8 cellular contexts compared by ENCODE assay signal in the genomic region with DNA sequence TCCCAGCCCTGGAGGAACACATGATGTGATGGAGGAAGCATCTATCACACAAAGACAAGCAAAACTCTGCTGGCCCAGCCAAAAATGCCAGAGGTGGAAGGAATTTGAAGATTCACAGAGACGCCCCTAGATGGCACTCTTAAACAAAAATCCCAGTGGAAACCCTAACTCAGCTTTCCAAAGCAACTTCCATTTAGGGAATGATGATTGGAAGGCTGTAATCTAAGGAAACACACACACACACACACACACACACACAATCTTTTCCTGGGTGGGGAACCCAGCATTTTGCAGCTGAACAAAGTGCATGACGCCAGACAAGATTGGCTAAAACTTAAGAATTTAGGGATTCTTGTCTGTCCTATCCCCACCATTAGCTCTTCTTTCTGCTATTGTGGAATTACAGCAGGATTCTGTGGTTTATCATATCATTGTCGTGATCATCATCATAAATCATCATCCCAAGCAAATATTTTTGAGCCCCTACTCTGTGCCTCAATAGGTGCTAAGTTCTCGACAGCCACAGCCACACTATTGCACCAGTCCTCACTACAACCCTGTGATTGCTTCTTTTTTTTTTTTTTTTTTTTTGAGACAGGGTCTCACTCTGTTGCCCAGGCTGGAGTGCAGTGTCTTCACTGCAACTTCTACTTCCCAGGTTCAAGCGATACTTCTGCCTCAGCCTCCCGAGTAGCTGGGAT. TPM values are rescaled to one million over a fixed set of nuclear protein-coding genes. Genes with fewer than 3 reads are reported as not detected.
A peak's percentile ranks its signal among the peaks of the same experiment; 100 is the strongest.
DNase-seq lines count a peak whose midpoint lies in the region; ATAC-seq, FAIRE-seq and TF ChIP-seq lines count a peak whose summit lies in the region.

No MANE protein-coding gene starts in this region.

- H3K9me3 ChIP-seq in OCI-LY7 (ENCODE audit: low read length): no peaks in the 10 kb centered on the region
- no peaks in the 10 kb centered on the region for H3K9me3 ChIP-seq in HepG2 (ENCODE audit: low read length)

- TF ChIP-seq CTCF in OCI-LY7 (conservative IDR thresholded peaks at IDR 0.05; ENCODE audit: low read length): peak; percentile 93
- peak; percentile 94 for TF ChIP-seq CTCF in HepG2 (CRISPR knock-in tag; IDR thresholded peaks at IDR 0.05)

- peaks cover 13% of the 10 kb centered on the region for H3K36me3 ChIP-seq in OCI-LY7 (ENCODE audit: insufficient read depth, low read length)
- no peaks in the 10 kb centered on the region for H3K36me3 ChIP-seq in HepG2 (replicated peaks in 1 of 2; ENCODE audit: control insufficient read depth in 1 of 2, insufficient read depth in 2 of 2, low read length in 2 of 2)

- 39% methylated on average over 6 of the region's 6 CpGs for WGBS in HepG2 (ENCODE audit: low lambda C conversion rate)

- POLR2A ChIA-PET in OCI-LY7 (lab: Charles Lee): interaction anchor here (0.6 to 1.2 kb wide), 5 partner anchors 14 to 77 kb away, joined by 3 to 5 read pairs (median 4); no protein-coding TSS in a partner anchor
- POLR2A ChIA-PET in HepG2 (lab: Yijun Ruan, JAX): interaction anchor here (0.6 to 2.2 kb wide), 2 partner anchors 77 to 144 kb away, joined by 3 to 19 read pairs; partner anchors contain the start of gene ANKS4B

- H3K4me1 ChIP-seq in OCI-LY7 (ENCODE audit: insufficient read depth, low read length, poor library complexity, severe bottlenecking): peaks cover 17% of the 10 kb centered on the region
- peaks cover 29% of the 10 kb centered on the region for H3K4me1 ChIP-seq in HepG2 (ENCODE audit: insufficient read depth, low read length)

- peaks cover 2 to 18% of the 10 kb centered on the region in 2 experiments; a peak in 2 of 5 replicates for H3K27me3 ChIP-seq in HepG2 (ENCODE audit: control insufficient read depth in 1 of 2, insufficient read depth in 2 of 2, low read length in 2 of 2)

- peak; percentile 35 for DNase-seq in DMS53 treated with DMSO at 0.1 percent for 48 hours (lab: John Stamatoyannopoulos, UW; ENCODE audit: unreplicated experiment)
- DNase-seq in HuH-7.5 (ENCODE audit: low spot score): peak; percentile 61
- DNase-seq in OCI-LY7 (ENCODE audit: low spot score): peak; percentile 56
- DNase-seq in dedifferentiated amniotic fluid mesenchymal stem cell (ENCODE audit: extremely low spot score): peak; percentile 88
- DNase-seq in HepG2 (ENCODE audit: low spot score): peak; percentile 79
- DNase-seq in ureter (ENCODE audit: low spot score): peak; percentile 59
- no peak for DNase-seq in T-helper 1 cell

- peak; percentile 85 for FAIRE-seq in HepG2 (lab: Jason Lieb, UNC)

- no peaks in the 10 kb centered on the region for H3K9me2 ChIP-seq in OCI-LY7 (ENCODE audit: insufficient read depth, low read length)

- in situ Hi-C loops in HepG2 (cut with HindIII; ENCODE audit: extremely low pct_ligation_motif_present, low pct_unique_long_range_greater_than_20kb): loop anchor here (5.0 to 25.0 kb wide), 3 partner anchors 145 to 1180 kb away; no protein-coding TSS in a partner anchor

- H2AFZ ChIP-seq in OCI-LY7 (ENCODE audit: low read length): no peak overlapping the region
- no peak overlapping the region for H2AFZ ChIP-seq in HepG2 (ENCODE audit: low read length)

- no peak overlapping the region for H3K4me3 ChIP-seq in OCI-LY7 (ENCODE audit: low read depth, low read length, poor library complexity, severe bottlenecking)
- H3K4me3 ChIP-seq in HepG2 (replicated peaks in 1 of 3; ENCODE audit: insufficient read depth in 1 of 3, low read depth in 2 of 3, low read length in 3 of 3): no peak overlapping the region

- peaks cover 7% of the 10 kb centered on the region; the same call in 1 of the 2 replicates for H3K79me2 ChIP-seq in OCI-LY7 (ENCODE audit: insufficient read depth, low read depth, low read length)
- H3K79me2 ChIP-seq in HepG2 (ENCODE audit: insufficient read depth, low read length): no peaks in the 10 kb centered on the region

- H4K20me1 ChIP-seq in OCI-LY7 (ENCODE audit: insufficient read depth, low read length): no peaks in the 10 kb centered on the region
- H4K20me1 ChIP-seq in HepG2 (ENCODE audit: insufficient read depth, low read length): no peaks in the 10 kb centered on the region

- peak; percentile 34 for ATAC-seq in HepG2
- no peak for ATAC-seq in activated CD4-positive, CD25-positive, alpha-beta regulatory T cell treated with anti-CD3 and anti-CD28 coated beads, Interleukin-2, amount 50 U/mL, for 24 hours

- CTCF ChIA-PET in OCI-LY7 (lab: Charles Lee; ENCODE audit: unreplicated experiment) (interaction anchor here (0.6 to 0.7 kb wide), 2 partner anchors 30 to 1059 kb away, joined by 3 read pairs; no protein-coding TSS in a partner anchor), HepG2 (lab: Yijun Ruan, JAX; ENCODE audit: low intra/inter-chr PET ratio, low total read pairs) (interaction anchor here (0.9 to 4.0 kb wide), 5 partner anchors 32 to 398 kb away, joined by 3 to 60 read pairs (median 5); partner anchors contain the start of gene CRYM)

- TF ChIP-seq EP300 in HepG2 (IDR thresholded peaks at IDR 0.05; ENCODE audit: low read depth in 2 of 2, low read length in 2 of 2) (peak in 1 of 2 experiments; percentile 29; a peak in 1 of 4 replicates), HepG2 (CRISPR knock-in tag; IDR thresholded peaks at IDR 0.05; ENCODE audit: borderline replicate concordance) (no peak)

- BruUV-seq in OCI-LY7 (replicated peaks; lab: Mats Ljungman, UMichigan): no TSS peak
- BruUV-seq in HepG2 (replicated peaks; lab: Mats Ljungman, UMichigan): no TSS peak

- no peak for TF ChIP-seq POLR2A in HepG2 (IDR thresholded peaks at IDR 0.05; ENCODE audit: insufficient read depth in 1 of 2, low read depth in 2 of 2, low read length in 2 of 2)

- TF ChIP-seq RAD21 in HepG2 (CRISPR knock-in tag; IDR thresholded peaks at IDR 0.05): peak; percentile 96

- no peak overlapping the region for H3K27ac ChIP-seq in OCI-LY7 (ENCODE audit: low read depth, low read length, poor library complexity, severe bottlenecking)
- no peak overlapping the region for H3K27ac ChIP-seq in HepG2 (ENCODE audit: extremely low read length, insufficient read depth, low read length)

- H3K9ac ChIP-seq in HepG2 (ENCODE audit: insufficient read depth, low read depth, low read length): no peak overlapping the region

- H3K4me2 ChIP-seq in OCI-LY7 (ENCODE audit: low read length) (no peak overlapping the region), HepG2 (ENCODE audit: low read depth, low read length) (no peak overlapping the region)

- intact Hi-C loops in OCI-LY7 (cut with micrococcal nuclease; ENCODE audit: unreplicated experiment) (loop anchor here (1.0 to 5.0 kb wide), 2 partner anchors 143 to 1165 kb away; no protein-coding TSS in a partner anchor), HepG2 (cut with micrococcal nuclease; ENCODE audit: unreplicated experiment) (loop anchor here (1.0 to 10.0 kb wide), 5 partner anchors 31 to 398 kb away; partner anchors contain the start of gene CRYM)

RNA-seq across cellular contexts. Expression of gene LDAF1, which starts 1.6 kb away (rescaled TPM):
- 5.4 and 5.8 TPM in 2 replicates for total RNA-seq in OCI-LY7 (2014; rRNA removed; shearing (Covaris generic))
- total RNA-seq in OCI-LY7 (2022) (6.7 and 8.8 TPM in 2 replicates), HepG2 (2016; rRNA removed; fragmentation: Illumina TruSeq; extraction: Trizol) (6.3 and 8.3 TPM in 2 replicates), ureter (73.6 TPM)
- total RNA-seq in HepG2 (2016; cell fraction: cytosol; rRNA removed; fragmentation: Illumina TruSeq; extraction: Trizol; ENCODE audit: low read depth): 5.1 and 6.2 TPM in 2 replicates
- 6.8 and 8.4 TPM in 2 replicates for total RNA-seq in HepG2 (2016; cell fraction: insoluble cytoplasmic fraction; rRNA removed; fragmentation: Illumina TruSeq; extraction: Trizol)
- 13.3 and 13.4 TPM in 2 replicates for total RNA-seq in HepG2 (2016; cell fraction: membrane; rRNA removed; fragmentation: Illumina TruSeq; extraction: Trizol)
- total RNA-seq in HepG2 (2016; cell fraction: nucleus; rRNA removed; fragmentation: Illumina TruSeq; extraction: Trizol): 6.2 and 6.7 TPM in 2 replicates
- 7.5 and 8.8 TPM in 2 replicates for polyA plus RNA-seq in HepG2 (2011; rRNA removed)
- polyA plus RNA-seq in HepG2 (2011; cell fraction: cytosol; rRNA removed): 9.4 and 12.9 TPM in 2 replicates
- 3.2 and 3.7 TPM in 2 replicates for polyA plus RNA-seq in HepG2 (2011; cell fraction: nucleus; rRNA removed)
- polyA plus RNA-seq in HepG2 (2012): 5.9 and 7.9 TPM in 2 replicates
- 4.6 and 5.6 TPM in 2 replicates for polyA plus RNA-seq in HepG2 (2016; cell fraction: cytosol; fragmentation: Illumina TruSeq; extraction: Trizol; ENCODE audit: low read depth)
- polyA plus RNA-seq in HepG2 (2016; cell fraction: insoluble cytoplasmic fraction; fragmentation: Illumina TruSeq; extraction: Trizol; ENCODE audit: low read depth): 6.6 and 7.2 TPM in 2 replicates
- polyA plus RNA-seq in HepG2 (2016; cell fraction: membrane; fragmentation: Illumina TruSeq; extraction: Trizol; ENCODE audit: low read depth): 8.1 and 9.5 TPM in 2 replicates
- 7.7 and 8.6 TPM in 2 replicates for polyA plus RNA-seq in HepG2 (2016; cell fraction: nucleus; fragmentation: Illumina TruSeq; extraction: Trizol; ENCODE audit: insufficient read depth, low read depth)
- 14.0 and 19.1 TPM in 2 replicates for polyA minus RNA-seq in HepG2 (2011; rRNA and poly(A)+ RNA removed; ENCODE audit: low replicate concordance)
- 5.4 and 6.3 TPM in 2 replicates for polyA minus RNA-seq in HepG2 (2011; cell fraction: cytosol; rRNA and poly(A)+ RNA removed)
- polyA minus RNA-seq in HepG2 (2011; cell fraction: nucleus; rRNA and poly(A)+ RNA removed): 2.6 and 3.9 TPM in 2 replicates

RNA-seq across cellular contexts. Expression of gene DNAH3, which starts 6.3 kb away (rescaled TPM):
- total RNA-seq in OCI-LY7 (2014; rRNA removed; shearing (Covaris generic)): not detected in 2 replicates
- total RNA-seq in OCI-LY7 (2022) (not detected in 2 replicates), HepG2 (2016; rRNA removed; fragmentation: Illumina TruSeq; extraction: Trizol) (0.07 and 0.34 TPM in 2 replicates), ureter (3.1 TPM)
- total RNA-seq in HepG2 (2016; cell fraction: cytosol; rRNA removed; fragmentation: Illumina TruSeq; extraction: Trizol; ENCODE audit: low read depth): not detected in 2 replicates
- total RNA-seq in HepG2 (2016; cell fraction: insoluble cytoplasmic fraction; rRNA removed; fragmentation: Illumina TruSeq; extraction: Trizol): 0.04 and 0.10 TPM in 2 replicates
- total RNA-seq in HepG2 (2016; cell fraction: membrane; rRNA removed; fragmentation: Illumina TruSeq; extraction: Trizol): 0.22 and 0.41 TPM in 2 replicates
- total RNA-seq in HepG2 (2016; cell fraction: nucleus; rRNA removed; fragmentation: Illumina TruSeq; extraction: Trizol): 0.16 and 0.22 TPM in 2 replicates
- 0.08 TPM in 2 replicates for polyA plus RNA-seq in HepG2 (2011; rRNA removed)
- polyA plus RNA-seq in HepG2 (2011; cell fraction: cytosol; rRNA removed): 0.03 and 0.16 TPM in 2 replicates
- polyA plus RNA-seq in HepG2 (2011; cell fraction: nucleus; rRNA removed): 0.19 and 0.23 TPM in 2 replicates
- 0.28 and 0.55 TPM in 2 replicates for polyA plus RNA-seq in HepG2 (2012)
- 0.12 TPM in 2 replicates for polyA plus RNA-seq in HepG2 (2016; cell fraction: cytosol; fragmentation: Illumina TruSeq; extraction: Trizol; ENCODE audit: low read depth)
- 0.04 and 0.12 TPM in 2 replicates for polyA plus RNA-seq in HepG2 (2016; cell fraction: insoluble cytoplasmic fraction; fragmentation: Illumina TruSeq; extraction: Trizol; ENCODE audit: low read depth)
- 0.31 TPM in 1 of 2 replicates, not detected in the other for polyA plus RNA-seq in HepG2 (2016; cell fraction: membrane; fragmentation: Illumina TruSeq; extraction: Trizol; ENCODE audit: low read depth)
- 0.23 TPM in 1 of 2 replicates, not detected in the other for polyA plus RNA-seq in HepG2 (2016; cell fraction: nucleus; fragmentation: Illumina TruSeq; extraction: Trizol; ENCODE audit: insufficient read depth, low read depth)
- polyA minus RNA-seq in HepG2 (2011; rRNA and poly(A)+ RNA removed; ENCODE audit: low replicate concordance): 0.10 and 0.21 TPM in 2 replicates
- not detected in 2 replicates for polyA minus RNA-seq in HepG2 (2011; cell fraction: cytosol; rRNA and poly(A)+ RNA removed)
- polyA minus RNA-seq in HepG2 (2011; cell fraction: nucleus; rRNA and poly(A)+ RNA removed): under 0.01 TPM in 1 of 2 replicates, not detected in the other

RNA-seq across cellular contexts. Expression of gene ZP2, which starts 54.5 kb away (rescaled TPM):
- total RNA-seq in OCI-LY7 (2014; rRNA removed; shearing (Covaris generic)): not detected in 2 replicates
- total RNA-seq in OCI-LY7 (2022) (not detected in 2 replicates), HepG2 (2016; rRNA removed; fragmentation: Illumina TruSeq; extraction: Trizol) (not detected in 2 replicates), ureter (not detected)
- not detected in 2 replicates for total RNA-seq in HepG2 (2016; cell fraction: cytosol; rRNA removed; fragmentation: Illumina TruSeq; extraction: Trizol; ENCODE audit: low read depth)
- total RNA-seq in HepG2 (2016; cell fraction: insoluble cytoplasmic fraction; rRNA removed; fragmentation: Illumina TruSeq; extraction: Trizol): not detected in 2 replicates
- not detected in 2 replicates for total RNA-seq in HepG2 (2016; cell fraction: membrane; rRNA removed; fragmentation: Illumina TruSeq; extraction: Trizol)
- not detected in 2 replicates for total RNA-seq in HepG2 (2016; cell fraction: nucleus; rRNA removed; fragmentation: Illumina TruSeq; extraction: Trizol)
- polyA plus RNA-seq in HepG2 (2011; rRNA removed): not detected in 2 replicates
- polyA plus RNA-seq in HepG2 (2011; cell fraction: cytosol; rRNA removed): not detected in 2 replicates
- polyA plus RNA-seq in HepG2 (2011; cell fraction: nucleus; rRNA removed): not detected in 2 replicates
- not detected in 2 replicates for polyA plus RNA-seq in HepG2 (2012)
- polyA plus RNA-seq in HepG2 (2016; cell fraction: cytosol; fragmentation: Illumina TruSeq; extraction: Trizol; ENCODE audit: low read depth): not detected in 2 replicates
- polyA plus RNA-seq in HepG2 (2016; cell fraction: insoluble cytoplasmic fraction; fragmentation: Illumina TruSeq; extraction: Trizol; ENCODE audit: low read depth): not detected in 2 replicates
- polyA plus RNA-seq in HepG2 (2016; cell fraction: membrane; fragmentation: Illumina TruSeq; extraction: Trizol; ENCODE audit: low read depth): not detected in 2 replicates
- not detected in 2 replicates for polyA plus RNA-seq in HepG2 (2016; cell fraction: nucleus; fragmentation: Illumina TruSeq; extraction: Trizol; ENCODE audit: insufficient read depth, low read depth)
- not detected in 2 replicates for polyA minus RNA-seq in HepG2 (2011; rRNA and poly(A)+ RNA removed; ENCODE audit: low replicate concordance)
- not detected in 2 replicates for polyA minus RNA-seq in HepG2 (2011; cell fraction: cytosol; rRNA and poly(A)+ RNA removed)
- not detected in 2 replicates for polyA minus RNA-seq in HepG2 (2011; cell fraction: nucleus; rRNA and poly(A)+ RNA removed)

Comparison
In these comparisons a context has a peak if more than half of its experiments do, and no peak if none do; other contexts are left out.
1. DNase-seq: peak in DMS53 treated with DMSO at 0.1 percent for 48 hours (single experiment), HuH-7.5 (single experiment), OCI-LY7 (single experiment), dedifferentiated amniotic fluid mesenchymal stem cell (single experiment), HepG2 (single experiment) and ureter (single experiment); none in T-helper 1 cell (0 of 5).